ENCODE assay signal across 17 cellular contexts in genomic region chr20:62655291-62656204, GRCh38. TPM values are rescaled to one million over a fixed set of nuclear protein-coding genes. Genes with fewer than 3 reads are reported as not detected.
A peak's percentile ranks its signal among the peaks of the same experiment; 100 is the strongest.
DNase-seq lines count a peak whose midpoint lies in the region; ATAC-seq, FAIRE-seq and TF ChIP-seq lines count a peak whose summit lies in the region.
"Had no signal": no experiment of that assay in that cellular context is flagged by ENCODE, and none has a peak within 500 bp of the region (broad histone marks: within the 10 kb centered on the region; RNA-seq: fewer than 3 reads in every experiment).

No MANE protein-coding gene starts in this region.

- no peak overlapping the region for H4K8ac ChIP-seq in mesenchymal stem cell (ENCODE audit: low read length)

- no peak overlapping the region for H4K91ac ChIP-seq in mesenchymal stem cell (ENCODE audit: low read length)

- H2BK12ac ChIP-seq in mesenchymal stem cell (ENCODE audit: low read length in 2 of 2): no peak overlapping the region

- H3K4ac ChIP-seq in mesenchymal stem cell (ENCODE audit: low read depth in 1 of 2, low read length in 2 of 2): no peak overlapping the region

- H3K4me3 ChIP-seq in mesenchymal stem cell (ENCODE audit: insufficient read depth in 1 of 2, low read depth in 1 of 2, low read length in 2 of 2): no peak overlapping the region
- H3K4me3 ChIP-seq in small intestine (ENCODE audit: low read depth in 1 of 2, low read length in 2 of 2): no peak overlapping the region
- H3K4me3 ChIP-seq: Peyer's patch had no signal

- H2BK15ac ChIP-seq in mesenchymal stem cell (ENCODE audit: low read depth, poor library complexity, severe bottlenecking): no peak overlapping the region

- H3K18ac ChIP-seq in mesenchymal stem cell (ENCODE audit: low read depth in 1 of 2, low read length in 2 of 2): no peak overlapping the region

- DNase-seq in GM10248 (ENCODE audit: extremely low spot score) (peak; percentile 54), HTR-8/SVneo (ENCODE audit: insufficient read length, low spot score) (no peak), mesenchymal stem cell (no peak), midbrain (lab: John Stamatoyannopoulos, UW) (no peak), small intestine (no peak), LoVo (ENCODE audit: low spot score) (no peak)
- DNase-seq: COR-L47, DMS153, NCI-H187, NCI-H82, Peyer's patch, SHP77 had no signal

- H3K4me2 ChIP-seq in mesenchymal stem cell (ENCODE audit: low read length, poor library complexity, severe bottlenecking): no peak overlapping the region

- H3K14ac ChIP-seq in mesenchymal stem cell (ENCODE audit: low read length in 2 of 2): no peak overlapping the region

- H3K27me3 ChIP-seq in mesenchymal stem cell (ENCODE audit: control insufficient read depth in 1 of 2, insufficient read depth in 1 of 2, low read length in 2 of 2) (peaks cover 0 to 5% of the 10 kb centered on the region in 2 experiments), small intestine (ENCODE audit: control insufficient read depth in 2 of 2, insufficient read depth in 2 of 2, low read length in 2 of 2) (no peaks in the 10 kb centered on the region)
- H3K27me3 ChIP-seq: Peyer's patch had no signal

- peak overlapping the region; percentile 34 for H2AK5ac ChIP-seq in mesenchymal stem cell (ENCODE audit: low read length, severe bottlenecking)

- H3K36me3 ChIP-seq in mesenchymal stem cell (ENCODE audit: control insufficient read depth in 1 of 2, insufficient read depth in 2 of 2, low read depth in 1 of 2, low read length in 2 of 2) (peaks cover 0 to 74% of the 10 kb centered on the region in 2 experiments), small intestine (ENCODE audit: control insufficient read depth in 2 of 2, insufficient read depth in 2 of 2, low read length in 2 of 2) (no peaks in the 10 kb centered on the region)
- H3K36me3 ChIP-seq: Peyer's patch had no signal

- H3K9ac ChIP-seq in mesenchymal stem cell (ENCODE audit: low read length): no peak overlapping the region

- POLR2A ChIA-PET in GM10248 (lab: Yijun Ruan, JAX): no interaction called here

- H3K9me3 ChIP-seq in mesenchymal stem cell (ENCODE audit: control insufficient read depth, low read length) (no peaks in the 10 kb centered on the region), small intestine (ENCODE audit: control insufficient read depth, low read depth) (no peaks in the 10 kb centered on the region)
- H3K9me3 ChIP-seq: Peyer's patch had no signal

- peaks cover 29% of the 10 kb centered on the region for H3K79me1 ChIP-seq in mesenchymal stem cell (replicated peaks; ENCODE audit: low read length, poor library complexity, severe bottlenecking)

- no peak overlapping the region for H3K23ac ChIP-seq in mesenchymal stem cell (ENCODE audit: low read length in 2 of 2)

- FAIRE-seq in HTR-8/SVneo (lab: Jason Lieb, UNC) (peak; percentile 73), small intestine (lab: Jason Lieb, UNC) (no peak)
- FAIRE-seq: GM18507 had no signal

- ATAC-seq in HG03095 (IDR thresholded peaks at IDR 0.05; ENCODE audit: unreplicated experiment): no peak
- ATAC-seq: SK-N-SH treated with all-trans-retinoic acid at 6 μM for 48 hours had no signal

- no peak overlapping the region for H2AFZ ChIP-seq in mesenchymal stem cell (ENCODE audit: low read depth, low read length)

- 89% methylated on average over 35 of the region's 37 CpGs for WGBS in mesenchymal stem cell
- 83 to 86% (median 86%) methylated on average over 36 to 37 of the region's 37 CpGs for WGBS in small intestine, 3 donors

- H3K4me1 ChIP-seq in mesenchymal stem cell (ENCODE audit: control insufficient read depth, insufficient read depth, low read depth, low read length) (peaks cover 25% of the 10 kb centered on the region), small intestine (ENCODE audit: control insufficient read depth in 2 of 2, insufficient read depth in 1 of 2, low read depth in 1 of 2, low read length in 1 of 2) (peaks cover 8 to 15% of the 10 kb centered on the region in 2 donors)

- H2BK120ac ChIP-seq in mesenchymal stem cell (ENCODE audit: low read depth, low read length): no peak overlapping the region

- no peak overlapping the region for H2BK5ac ChIP-seq in mesenchymal stem cell (ENCODE audit: low read depth, low read length, poor library complexity, severe bottlenecking)

- TF ChIP-seq CTCF in GM10248 (IDR thresholded peaks at IDR 0.05; ENCODE audit: control extremely low read depth, extremely low read depth, low read depth, missing control alignments) (peak; percentile 27), VCaP (conservative IDR thresholded peaks at IDR 0.05) (no peak)

- CTCF ChIA-PET in GM10248 (lab: Yijun Ruan, JAX): interaction anchor here (0.8 to 2.0 kb wide), 9 partner anchors 8 to 152 kb away, joined by 3 to 10 read pairs (median 3); no protein-coding TSS in a partner anchor

- H3K27ac ChIP-seq in VCaP (peak overlapping the region; percentile 20; the same call in 1 of the 2 replicates), mesenchymal stem cell (ENCODE audit: low read length, poor library complexity, severe bottlenecking) (no peak overlapping the region), small intestine (ENCODE audit: low read depth in 1 of 2, low read length in 1 of 2) (no peak overlapping the region)
- H3K27ac ChIP-seq: Peyer's patch had no signal

RNA-seq across cellular contexts. Expression of gene SLCO4A1, which starts 13.2 kb away (rescaled TPM):
- polyA plus RNA-seq in mesenchymal stem cell (2013, experiment 1 of 2): not detected
- not detected for polyA plus RNA-seq in mesenchymal stem cell (2013, experiment 2 of 2)
- 10 to 100 TPM in 1 of 3 donors, 1 to 10 TPM in 2; 2.2 to 22.4 (median 4.9) TPM for polyA plus RNA-seq in small intestine

RNA-seq across cellular contexts. Expression of gene NTSR1, which starts 53.1 kb away (rescaled TPM):
- polyA plus RNA-seq in mesenchymal stem cell (2013, experiment 1 of 2): 0.01 TPM
- 0.07 TPM for polyA plus RNA-seq in mesenchymal stem cell (2013, experiment 2 of 2)
- 1 to 10 TPM in 1 of 3 donors, not detected in 2; 1.2 TPM for polyA plus RNA-seq in small intestine
- polyA plus RNA-seq: IgD-negative memory B cell had no signal
